2 cellular contexts compared by ENCODE assay signal in genomic region chr2:193222456-193222855, GRCh38.
TF ChIP-seq lines count a peak whose summit lies in the region.

No MANE protein-coding gene starts in this region.

TF ChIP-seq in HepG2, 621 proteins besides CTCF, POLR2A, EP300 and RAD21 (continued from another document):
- TF ChIP-seq PAXIP1 (CRISPR knock-in tag; conservative IDR thresholded peaks at IDR 0.05) (no peak), MAFF (IDR thresholded peaks at IDR 0.05; ENCODE audit: low read depth, low read length) (peak; percentile 98), ADNP (CRISPR knock-in tag; IDR thresholded peaks at IDR 0.05) (no peak), KAT8 (CRISPR knock-in tag; IDR thresholded peaks at IDR 0.05) (no peak), ZNF841 (CRISPR knock-in tag; IDR thresholded peaks at IDR 0.05; ENCODE audit: borderline replicate concordance) (no peak), ZNF3 (CRISPR knock-in tag; IDR thresholded peaks at IDR 0.05) (no peak), MAFK (conservative IDR thresholded peaks at IDR 0.05 in 1 of 2, IDR thresholded peaks at IDR 0.05 in 1 of 2; ENCODE audit: low read length in 2 of 2) (peak; percentile 97 to 99)

TF ChIP-seq in K562, 482 proteins besides CTCF, POLR2A, EP300 and RAD21 (continued from another document):
- TF ChIP-seq CREB5 (CRISPR knock-in tag; IDR thresholded peaks at IDR 0.05) (no peak), MAFK (IDR thresholded peaks at IDR 0.05; ENCODE audit: low read length) (peak; percentile 72), MAFG (tag; conservative IDR thresholded peaks at IDR 0.05) (peak; percentile 31), SLC30A9 (CRISPR knock-in tag; IDR thresholded peaks at IDR 0.05) (no peak), C11orf30 (IDR thresholded peaks at IDR 0.05; ENCODE audit: low read depth) (peak; percentile 30; the same call in 1 of the 2 replicates), ZNF316 (IDR thresholded peaks at IDR 0.05) (peak; percentile 67), CBX1 (IDR thresholded peaks at IDR 0.05; ENCODE audit: low read depth) (no peak), ID3 (CRISPR knock-in tag; IDR thresholded peaks at IDR 0.05) (no peak), ID3 (tag; IDR thresholded peaks at IDR 0.05) (no peak)
